Comparison of ENCODE assay signal across 22 cellular contexts in the genomic region with DNA sequence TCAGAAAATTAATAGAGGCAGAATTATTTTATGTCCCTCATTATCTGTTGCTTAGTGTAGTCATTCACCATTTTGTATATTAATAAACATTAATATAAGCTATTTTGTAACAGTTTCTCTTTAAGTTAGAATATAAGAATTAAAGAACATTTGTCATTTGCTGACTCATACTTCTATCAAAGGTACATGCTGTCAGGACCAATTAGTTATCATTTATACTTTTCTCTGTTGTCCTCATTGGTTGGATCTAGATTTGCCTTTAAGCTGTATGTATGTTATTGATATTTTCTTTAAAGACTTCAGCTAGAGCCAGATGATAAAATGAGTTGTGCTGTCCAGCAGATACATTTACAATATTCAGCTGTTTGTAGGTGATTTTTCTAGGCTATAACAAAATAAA.
DNase-seq lines count a peak whose midpoint lies in the region; ATAC-seq, FAIRE-seq and TF ChIP-seq lines count a peak whose summit lies in the region.
"Had no signal": no experiment of that assay in that cellular context is flagged by ENCODE, and none has a peak within 500 bp of the region (broad histone marks: within the 10 kb centered on the region; RNA-seq: fewer than 3 reads in every experiment).

No MANE protein-coding gene starts in this region.

- H3K27ac ChIP-seq in A549 (no peak overlapping the region), HEK293 (ENCODE audit: extremely low read depth, low read depth, low read length) (no peak overlapping the region)
- H3K27ac ChIP-seq: GM23248 had no signal

- no peak for TF ChIP-seq POLR2A in A549 (IDR thresholded peaks at IDR 0.05; ENCODE audit: low read length)

- H3K36me3 ChIP-seq in HEK293 (ENCODE audit: control insufficient read depth in 2 of 2, insufficient read depth in 1 of 2, low read length in 2 of 2) (no peaks in the 10 kb centered on the region), bronchial epithelial cell (ENCODE audit: control insufficient read depth, insufficient read depth, low read length) (no peaks in the 10 kb centered on the region)

- H3K27me3 Mint-ChIP-seq in effector memory CD8-positive, alpha-beta T cell, result no peaks in the 10 kb centered on the region
- H3K27me3 Mint-ChIP-seq: CD4-positive, alpha-beta memory T cell had no signal

- no peak for TF ChIP-seq EP300 in A549 (IDR thresholded peaks at IDR 0.05)

- no peaks in the 10 kb centered on the region for H3K9me3 ChIP-seq in A549
- no peaks in the 10 kb centered on the region for H3K9me3 ChIP-seq in HEK293 (ENCODE audit: control insufficient read depth, insufficient read depth, low read depth, low read length)

- peak overlapping the region in 1 of 2 donors; percentile 61 for H3K27ac Mint-ChIP-seq in effector memory CD8-positive, alpha-beta T cell
- H3K27ac Mint-ChIP-seq: CD4-positive, alpha-beta memory T cell; HFFc6 had no signal

- H3K36me3 Mint-ChIP-seq in effector memory CD8-positive, alpha-beta T cell (ENCODE audit: insufficient read depth), result no peaks in the 10 kb centered on the region

- CTCF ChIA-PET in A549 (lab: Yijun Ruan, JAX), result no interaction called here
- CTCF ChIA-PET in HEK293 (lab: Yijun Ruan, JAX), result interaction anchor here (0.7 kb wide), 1 partner anchor 728 kb away, joined by 3 read pairs; no protein-coding TSS in a partner anchor

- H3K4me2 ChIP-seq in A549, result no peak overlapping the region

- H3K4me3 ChIP-seq in A549 (no peak overlapping the region), HEK293 (ENCODE audit: low read depth, low read length) (no peak overlapping the region), bronchial epithelial cell (ENCODE audit: low read depth, low read length) (no peak overlapping the region)
- H3K4me3 ChIP-seq: GM23248 had no signal

- POLR2A ChIA-PET in A549 (lab: Yijun Ruan, JAX) (no interaction called here), HEK293 (lab: Yijun Ruan, JAX) (no interaction called here)

- FAIRE-seq in A549 (lab: Jason Lieb, UNC) (no peak), bronchial epithelial cell (lab: Jason Lieb, UNC) (no peak)
- FAIRE-seq: G401.6, GM12892, GM19239, H1 had no signal

- TF ChIP-seq RAD21 in A549 (conservative IDR thresholded peaks at IDR 0.05 in 1 of 2, IDR thresholded peaks at IDR 0.05 in 1 of 2), result no peak

- DNase-seq in A549 (ENCODE audit: low read depth in 1 of 2, low spot score in 1 of 2) (no peak), NCI-H69 (lab: John Stamatoyannopoulos, UW) (peak; percentile 25), bronchial epithelial cell (ENCODE audit: low read depth) (peak; percentile 4), NCI-H748 treated with DMSO at 0.1 percent for 48 hours (lab: John Stamatoyannopoulos, UW) (no peak), hypothalamus (lab: John Stamatoyannopoulos, UW) (no peak)
- no peak for DNase-seq in effector memory CD8-positive, alpha-beta T cell
- DNase-seq: 8988T; C1 segment of cervical spinal cord; Calu3; CD4-positive, alpha-beta memory T cell; COR-L47; DMS153; DND-41; GM23248; H7; HCEC 1CT; HFFc6 had no signal

- H3K4me3 Mint-ChIP-seq in effector memory CD8-positive, alpha-beta T cell, result no peak overlapping the region
- H3K4me3 Mint-ChIP-seq: CD4-positive, alpha-beta memory T cell; HFFc6 had no signal

- no peaks in the 10 kb centered on the region for H3K27me3 ChIP-seq in bronchial epithelial cell (ENCODE audit: control insufficient read depth, insufficient read depth, low read length)

- no peak for ATAC-seq in A549
- ATAC-seq in effector memory CD8-positive, alpha-beta T cell (replicated peaks), result no peak

- no peaks in the 10 kb centered on the region for H3K4me1 Mint-ChIP-seq in effector memory CD8-positive, alpha-beta T cell (ENCODE audit: low read depth in 2 of 2)
- H3K4me1 Mint-ChIP-seq: CD4-positive, alpha-beta memory T cell had no signal

- H3K9me3 Mint-ChIP-seq in effector memory CD8-positive, alpha-beta T cell, result no peaks in the 10 kb centered on the region
- H3K9me3 Mint-ChIP-seq: CD4-positive, alpha-beta memory T cell; HFFc6 had no signal

- TF ChIP-seq CTCF in A549 (IDR thresholded peaks at IDR 0.05) (no peak), HEK293 (tag by site-specific recombination; IDR thresholded peaks at IDR 0.05) (no peak), bronchial epithelial cell (IDR thresholded peaks at IDR 0.05; ENCODE audit: insufficient read depth, low read length, severe bottlenecking) (no peak)

- H3K4me1 ChIP-seq in A549 (no peaks in the 10 kb centered on the region), HEK293 (ENCODE audit: control insufficient read depth, insufficient read depth, low read length) (0 out of 2 replicates have a peak, but pooled peaks cover 6% of the 10 kb centered on the region)

TF ChIP-seq in A549, 52 proteins besides CTCF, POLR2A, EP300 and RAD21:
- TF ChIP-seq MAFK (IDR thresholded peaks at IDR 0.05; ENCODE audit: partially characterized antibody), result peak; percentile 38
- TF ChIP-seq FOSL2 (IDR thresholded peaks at IDR 0.05), result no peak
- no peak for TF ChIP-seq FOSL2 (CRISPR knock-in tag; IDR thresholded peaks at IDR 0.05)

TF ChIP-seq in HEK293, 187 proteins besides CTCF, POLR2A, EP300 and RAD21:
- TF ChIP-seq SP2 (tag by site-specific recombination; IDR thresholded peaks at IDR 0.05) (no peak), REST (tag by site-specific recombination; IDR thresholded peaks at IDR 0.05) (peak; percentile 57)

Comparison
In these comparisons a context has a peak if more than half of its experiments do, and no peak if none do; other contexts are left out.
1. DNase-seq: peak in NCI-H69 (single experiment) and bronchial epithelial cell (single experiment); none in A549 (0 of 2), NCI-H748 treated with DMSO at 0.1 percent for 48 hours (single experiment), hypothalamus (0 of 51) and effector memory CD8-positive, alpha-beta T cell (0 of 3).
2. Of the 5 proteins assayed by ChIP-seq in both HEK293 and A549: peak only in HEK293: REST; only in A549: none; in both: none; in neither: 4.